In genomic region chr5:150167908-150168307, GRCh38 we compare ENCODE assay signal across 19 cellular contexts. TPM values are rescaled to one million over a fixed set of nuclear protein-coding genes. Genes with fewer than 3 reads are reported as not detected.
DNase-seq lines count a peak whose midpoint lies in the region; ATAC-seq and TF ChIP-seq lines count a peak whose summit lies in the region.
"Had no signal": no experiment of that assay in that cellular context is flagged by ENCODE, and none has a peak within 500 bp of the region (broad histone marks: within the 10 kb centered on the region; RNA-seq: fewer than 3 reads in every experiment).

No MANE protein-coding gene starts in this region.

- no peak for TF ChIP-seq POLR2A in uterus (IDR thresholded peaks at IDR 0.05)

- CTCF ChIA-PET in activated CD8-positive, alpha-beta memory T cell treated with anti-CD3 and anti-CD28 coated beads, Interleukin-2, amount 10 ng/mL, durations not matched to agents 7 days and 5 days (lab: Charles Lee): interaction anchor here (1.0 to 1.6 kb wide), 3 partner anchors 9 to 50 kb away, joined by 3 to 8 read pairs (median 4); no protein-coding TSS in a partner anchor
- CTCF ChIA-PET in activated CD8-positive, alpha-beta T cell treated with anti-CD3 and anti-CD28 coated beads for 36 hours (lab: Charles Lee): no interaction called here

- H3K4me1 Mint-ChIP-seq in HFFc6 (ENCODE audit: low read depth): peaks cover 18% of the 10 kb centered on the region
- no peaks in the 10 kb centered on the region for H3K4me1 Mint-ChIP-seq in activated CD8-positive, alpha-beta memory T cell treated with anti-CD3 and anti-CD28 coated beads, Interleukin-2, amount 10 ng/mL, durations not matched to agents 7 days and 5 days
- no peaks in the 10 kb centered on the region for H3K4me1 Mint-ChIP-seq in activated CD8-positive, alpha-beta T cell treated with anti-CD3 and anti-CD28 coated beads for 36 hours (ENCODE audit: low read depth)

- no peak for ATAC-seq in activated CD8-positive, alpha-beta memory T cell treated with anti-CD3 and anti-CD28 coated beads, Interleukin-2, amount 10 ng/mL, durations not matched to agents 7 days and 5 days
- no peak for ATAC-seq in activated CD8-positive, alpha-beta T cell treated with anti-CD3 and anti-CD28 coated beads for 36 hours
- ATAC-seq: lower lobe of right lung; natural killer cell treated with Interleukin-12 subunit alpha and Interleukin-12 subunit beta and Interleukin-15 and Interleukin-18, amount 100 ng/mL, for 72 hours; right cardiac atrium had no signal

- no peaks in the 10 kb centered on the region for H3K9me3 Mint-ChIP-seq in HFFc6
- no peaks in the 10 kb centered on the region for H3K9me3 Mint-ChIP-seq in activated CD8-positive, alpha-beta memory T cell treated with anti-CD3 and anti-CD28 coated beads, Interleukin-2, amount 10 ng/mL, durations not matched to agents 7 days and 5 days (ENCODE audit: low read depth)
- no peaks in the 10 kb centered on the region for H3K9me3 Mint-ChIP-seq in activated CD8-positive, alpha-beta T cell treated with anti-CD3 and anti-CD28 coated beads for 36 hours
- H3K9me3 Mint-ChIP-seq: natural killer cell treated with Interleukin-12 subunit alpha and Interleukin-12 subunit beta and Interleukin-15 and Interleukin-18, amount 100 ng/mL, for 72 hours had no signal

- H3K36me3 ChIP-seq in BE2C (no peaks in the 10 kb centered on the region), mucosa of rectum (ENCODE audit: control insufficient read depth in 2 of 2, insufficient read depth in 2 of 2, low read length in 2 of 2) (peaks cover 11 to 26% of the 10 kb centered on the region in 2 donors), uterus (no peaks in the 10 kb centered on the region)
- H3K36me3 ChIP-seq: esophagus squamous epithelium, lower lobe of right lung had no signal

- peak overlapping the region; percentile 93 to 96 for H3K9ac ChIP-seq in mucosa of rectum (ENCODE audit: low read depth in 1 of 2, low read length in 2 of 2)

- TF ChIP-seq CTCF in BE2C (IDR thresholded peaks at IDR 0.05; ENCODE audit: low read depth, low read length) (peak; percentile 34), HFFc6 (IDR thresholded peaks at IDR 0.05) (peak; percentile 49; the same call in 1 of the 2 replicates), choroid plexus epithelial cell (conservative IDR thresholded peaks at IDR 0.05; ENCODE audit: low read depth, low read length) (peak; percentile 28), uterus (IDR thresholded peaks at IDR 0.05) (no peak)
- TF ChIP-seq CTCF in activated CD8-positive, alpha-beta T cell treated with anti-CD3 and anti-CD28 coated beads for 36 hours (IDR thresholded peaks at IDR 0.05): no peak

- H3K36me3 Mint-ChIP-seq in HFFc6 (ENCODE audit: low read depth): no peaks in the 10 kb centered on the region
- no peaks in the 10 kb centered on the region for H3K36me3 Mint-ChIP-seq in activated CD8-positive, alpha-beta memory T cell treated with anti-CD3 and anti-CD28 coated beads, Interleukin-2, amount 10 ng/mL, durations not matched to agents 7 days and 5 days
- no peaks in the 10 kb centered on the region for H3K36me3 Mint-ChIP-seq in activated CD8-positive, alpha-beta T cell treated with anti-CD3 and anti-CD28 coated beads for 36 hours (ENCODE audit: low read depth)
- H3K36me3 Mint-ChIP-seq: natural killer cell treated with Interleukin-12 subunit alpha and Interleukin-12 subunit beta and Interleukin-15 and Interleukin-18, amount 100 ng/mL, for 72 hours had no signal

- H3K27ac ChIP-seq in mucosa of rectum (ENCODE audit: low read depth in 2 of 2, low read length in 2 of 2) (peak overlapping the region; percentile 86 to 95), uterus (no peak overlapping the region)
- H3K27ac ChIP-seq: esophagus squamous epithelium, lower lobe of right lung had no signal

- DNase-seq in BE2C (no peak), HFFc6 (no peak), choroid plexus epithelial cell (ENCODE audit: low read depth) (no peak), HuH-7.5 (ENCODE audit: low spot score) (no peak), uterus (no peak)
- DNase-seq in activated CD8-positive, alpha-beta memory T cell treated with anti-CD3 and anti-CD28 coated beads, Interleukin-2, amount 10 ng/mL, durations not matched to agents 7 days and 5 days: no peak
- no peak for DNase-seq in activated CD8-positive, alpha-beta T cell treated with anti-CD3 and anti-CD28 coated beads for 36 hours
- DNase-seq: activated CD8-positive, alpha-beta memory T cell treated with anti-CD3 and anti-CD28 coated beads for 24 hours; activated effector memory CD4-positive, alpha-beta T cell treated with Interleukin-2 at 50 U/mL for 16 hours; aorta; dermis blood vessel endothelial cell; esophagus squamous epithelium; lower lobe of right lung; NCI-H1694; NCI-H510A; stimulated activated CD4-positive, alpha-beta T cell treated with anti-CD3 and anti-CD28 coated beads, Interleukin-2, amount 100 ng/mL, for 48 hours had no signal

- peaks cover 12% of the 10 kb centered on the region for H3K4me1 ChIP-seq in BE2C
- peaks cover 46 to 65% of the 10 kb centered on the region in 2 donors for H3K4me1 ChIP-seq in mucosa of rectum (ENCODE audit: control insufficient read depth in 2 of 2, insufficient read depth in 2 of 2, low read length in 2 of 2)
- no peaks in the 10 kb centered on the region for H3K4me1 ChIP-seq in uterus

- no peak overlapping the region for H3K27ac Mint-ChIP-seq in HFFc6
- H3K27ac Mint-ChIP-seq in activated CD8-positive, alpha-beta memory T cell treated with anti-CD3 and anti-CD28 coated beads, Interleukin-2, amount 10 ng/mL, durations not matched to agents 7 days and 5 days: no peak overlapping the region
- no peak overlapping the region for H3K27ac Mint-ChIP-seq in activated CD8-positive, alpha-beta T cell treated with anti-CD3 and anti-CD28 coated beads for 36 hours
- H3K27ac Mint-ChIP-seq: natural killer cell treated with Interleukin-12 subunit alpha and Interleukin-12 subunit beta and Interleukin-15 and Interleukin-18, amount 100 ng/mL, for 72 hours had no signal

- peaks cover 7% of the 10 kb centered on the region for H3K27me3 Mint-ChIP-seq in HFFc6 (ENCODE audit: insufficient read depth)
- H3K27me3 Mint-ChIP-seq in activated CD8-positive, alpha-beta memory T cell treated with anti-CD3 and anti-CD28 coated beads, Interleukin-2, amount 10 ng/mL, durations not matched to agents 7 days and 5 days: peaks cover 63% of the 10 kb centered on the region
- H3K27me3 Mint-ChIP-seq in activated CD8-positive, alpha-beta T cell treated with anti-CD3 and anti-CD28 coated beads for 36 hours: peaks cover 37% of the 10 kb centered on the region

- intact Hi-C loops in uterus (cut with DNase I; ENCODE audit: low total_unique reads): loop anchor here (10.0 kb wide), 1 partner anchor 47 kb away; no protein-coding TSS in a partner anchor
- intact Hi-C loops in activated CD8-positive, alpha-beta T cell treated with anti-CD3 and anti-CD28 coated beads for 36 hours (cut with micrococcal nuclease): no loop called here

- H3K4me3 Mint-ChIP-seq in HFFc6: no peak overlapping the region
- H3K4me3 Mint-ChIP-seq in activated CD8-positive, alpha-beta memory T cell treated with anti-CD3 and anti-CD28 coated beads, Interleukin-2, amount 10 ng/mL, durations not matched to agents 7 days and 5 days: no peak overlapping the region
- no peak overlapping the region for H3K4me3 Mint-ChIP-seq in activated CD8-positive, alpha-beta T cell treated with anti-CD3 and anti-CD28 coated beads for 36 hours
- H3K4me3 Mint-ChIP-seq: natural killer cell treated with Interleukin-12 subunit alpha and Interleukin-12 subunit beta and Interleukin-15 and Interleukin-18, amount 100 ng/mL, for 72 hours had no signal

- H3K27me3 ChIP-seq in BE2C (no peaks in the 10 kb centered on the region), mucosa of rectum (ENCODE audit: control insufficient read depth in 2 of 2, insufficient read depth in 2 of 2, low read length in 2 of 2) (peaks cover 0 to 2% of the 10 kb centered on the region in 2 donors), uterus (no peaks in the 10 kb centered on the region)

- H3K9me3 ChIP-seq in BE2C (no peaks in the 10 kb centered on the region), mucosa of rectum (ENCODE audit: control insufficient read depth in 2 of 2, low read length in 2 of 2) (no peaks in the 10 kb centered on the region), uterus (no peaks in the 10 kb centered on the region)
- H3K9me3 ChIP-seq: esophagus squamous epithelium, lower lobe of right lung had no signal

- H3K4me3 ChIP-seq in BE2C (ENCODE audit: low read depth, low read length): no peak overlapping the region
- no peak overlapping the region for H3K4me3 ChIP-seq in choroid plexus epithelial cell (ENCODE audit: low read depth, low read length)
- H3K4me3 ChIP-seq in mucosa of rectum (ENCODE audit: low read length in 2 of 2): peak overlapping the region; percentile 75 to 91
- no peak overlapping the region for H3K4me3 ChIP-seq in uterus
- H3K4me3 ChIP-seq: esophagus squamous epithelium, lower lobe of right lung had no signal

- POLR2A ChIA-PET in activated CD8-positive, alpha-beta T cell treated with anti-CD3 and anti-CD28 coated beads for 36 hours (lab: Charles Lee): interaction anchor here (0.9 kb wide), 1 partner anchor 50 kb away, joined by 3 read pairs; no protein-coding TSS in a partner anchor

RNA-seq across cellular contexts. Expression of gene CDX1, which starts 1.3 kb away (rescaled TPM):
- 3.6 TPM for polyA plus RNA-seq in BE2C (2012; ENCODE audit: insufficient read depth, insufficient read length, low read depth)
- total RNA-seq in HFFc6 (2021; fragmentation: NEBNext Ultra II Directional; extraction: Animal tissue kit (Norgen Biotek cat#: 25700)): under 1 TPM in 1 of 6 experiments, not detected in 5; 0.11 TPM
- total RNA-seq in activated CD8-positive, alpha-beta memory T cell treated with anti-CD3 and anti-CD28 coated beads, Interleukin-2, amount 10 ng/mL, durations not matched to agents 7 days and 5 days: not detected
- total RNA-seq in uterus: under 1 TPM; 0.29 to 0.77 (median 0.38) TPM
- not detected for total RNA-seq in activated CD8-positive, alpha-beta T cell treated with anti-CD3 and anti-CD28 coated beads for 36 hours
- total RNA-seq: aorta; dermis blood vessel endothelial cell; esophagus squamous epithelium; lower lobe of right lung; natural killer cell treated with Interleukin-12 subunit alpha and Interleukin-12 subunit beta and Interleukin-15 and Interleukin-18, amount 100 ng/mL, for 72 hours had no signal

RNA-seq across cellular contexts. Expression of gene PDGFRB, which starts 12.3 kb away (rescaled TPM):
- polyA plus RNA-seq in BE2C (2012; ENCODE audit: insufficient read depth, insufficient read length, low read depth): 187 TPM
- 100 to 1,000 TPM; 137 to 208 (median 180) TPM for total RNA-seq in HFFc6 (2021; fragmentation: NEBNext Ultra II Directional; extraction: Animal tissue kit (Norgen Biotek cat#: 25700))
- total RNA-seq in activated CD8-positive, alpha-beta memory T cell treated with anti-CD3 and anti-CD28 coated beads, Interleukin-2, amount 10 ng/mL, durations not matched to agents 7 days and 5 days: 10 to 100 TPM; 53.3 to 68.9 TPM
- total RNA-seq in uterus: 100 to 1,000 TPM in 3 of 4 donors, 10 to 100 TPM in 1; 60.2 to 378 (median 235) TPM
- total RNA-seq in activated CD8-positive, alpha-beta T cell treated with anti-CD3 and anti-CD28 coated beads for 36 hours: under 1 TPM; 0.58 to 0.74 TPM

RNA-seq across cellular contexts. Expression of gene SLC6A7, which starts 22.0 kb away (rescaled TPM):
- polyA plus RNA-seq in BE2C (2012; ENCODE audit: insufficient read depth, insufficient read length, low read depth): not detected
- not detected for total RNA-seq in HFFc6 (2021; fragmentation: NEBNext Ultra II Directional; extraction: Animal tissue kit (Norgen Biotek cat#: 25700))
- not detected for total RNA-seq in activated CD8-positive, alpha-beta memory T cell treated with anti-CD3 and anti-CD28 coated beads, Interleukin-2, amount 10 ng/mL, durations not matched to agents 7 days and 5 days
- total RNA-seq in uterus: not detected
- total RNA-seq in activated CD8-positive, alpha-beta T cell treated with anti-CD3 and anti-CD28 coated beads for 36 hours: not detected
- total RNA-seq: aorta; dermis blood vessel endothelial cell; esophagus squamous epithelium; lower lobe of right lung; natural killer cell treated with Interleukin-12 subunit alpha and Interleukin-12 subunit beta and Interleukin-15 and Interleukin-18, amount 100 ng/mL, for 72 hours; right cardiac atrium had no signal
- polyA plus RNA-seq: right cardiac atrium had no signal

Comparison
In these comparisons a context has a peak if more than half of its experiments do, and no peak if none do; other contexts are left out.
1. H3K4me3 ChIP-seq: peak in mucosa of rectum (2 of 2); none in BE2C (single experiment), choroid plexus epithelial cell (single experiment) and uterus (0 of 2).
2. CTCF ChIP-seq: peak in BE2C (single experiment), HFFc6 (single experiment) and choroid plexus epithelial cell (single experiment); none in uterus (0 of 4) and activated CD8-positive, alpha-beta T cell treated with anti-CD3 and anti-CD28 coated beads for 36 hours (single experiment).
3. H3K27ac ChIP-seq: peak in mucosa of rectum (2 of 2); none in uterus (0 of 2).
4. RNA of gene PDGFRB, which starts 12.3 kb away (total RNA-seq): 60.2 to 378 TPM in uterus, 137 to 208 TPM in HFFc6 and 53.3 to 68.9 TPM in activated CD8-positive, alpha-beta memory T cell treated with anti-CD3 and anti-CD28 coated beads, Interleukin-2, amount 10 ng/mL, durations not matched to agents 7 days and 5 days; 0.58 to 0.74 TPM in activated CD8-positive, alpha-beta T cell treated with anti-CD3 and anti-CD28 coated beads for 36 hours; every median in the first group is over 10 times any median in the second.